Comparison of ENCODE assay signal across 2 cellular contexts in the genomic region with DNA sequence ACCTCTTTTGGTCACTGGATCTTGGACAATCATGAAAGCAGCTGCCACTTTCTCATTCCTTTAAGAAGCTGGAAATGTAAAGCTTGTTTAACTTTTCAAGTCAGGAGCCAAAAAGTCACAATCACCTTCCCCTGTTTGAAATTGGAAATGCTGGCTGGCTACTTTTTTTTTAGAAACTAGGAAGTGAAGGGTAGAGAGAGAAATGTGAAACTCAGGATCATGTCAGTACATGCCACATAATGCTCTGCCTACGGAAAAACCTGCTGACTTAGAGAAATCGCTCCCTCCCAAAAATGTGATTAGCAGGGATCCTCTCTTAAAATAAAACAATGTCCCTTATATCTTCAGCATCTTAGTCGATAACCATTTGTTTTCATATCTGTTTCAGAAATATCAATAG.
TF ChIP-seq lines count a peak whose summit lies in the region.

No MANE protein-coding gene starts in this region.

TF ChIP-seq in K562, 482 proteins besides CTCF, POLR2A, EP300 and RAD21 (continued from another document):
- TF ChIP-seq, protein P1, sequence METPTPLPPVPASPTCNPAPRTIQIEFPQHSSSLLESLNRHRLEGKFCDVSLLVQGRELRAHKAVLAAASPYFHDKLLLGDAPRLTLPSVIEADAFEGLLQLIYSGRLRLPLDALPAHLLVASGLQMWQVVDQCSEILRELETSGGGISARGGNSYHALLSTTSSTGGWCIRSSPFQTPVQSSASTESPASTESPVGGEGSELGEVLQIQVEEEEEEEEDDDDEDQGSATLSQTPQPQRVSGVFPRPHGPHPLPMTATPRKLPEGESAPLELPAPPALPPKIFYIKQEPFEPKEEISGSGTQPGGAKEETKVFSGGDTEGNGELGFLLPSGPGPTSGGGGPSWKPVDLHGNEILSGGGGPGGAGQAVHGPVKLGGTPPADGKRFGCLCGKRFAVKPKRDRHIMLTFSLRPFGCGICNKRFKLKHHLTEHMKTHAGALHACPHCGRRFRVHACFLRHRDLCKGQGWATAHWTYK (CRISPR knock-in tag; IDR thresholded peaks at IDR 0.05): no peak
- no peak for TF ChIP-seq MCM7 (IDR thresholded peaks at IDR 0.05)

TF ChIP-seq in neural cell, 6 proteins besides CTCF, POLR2A, EP300 and RAD21 (continued from another document):
- TF ChIP-seq, protein P2, sequence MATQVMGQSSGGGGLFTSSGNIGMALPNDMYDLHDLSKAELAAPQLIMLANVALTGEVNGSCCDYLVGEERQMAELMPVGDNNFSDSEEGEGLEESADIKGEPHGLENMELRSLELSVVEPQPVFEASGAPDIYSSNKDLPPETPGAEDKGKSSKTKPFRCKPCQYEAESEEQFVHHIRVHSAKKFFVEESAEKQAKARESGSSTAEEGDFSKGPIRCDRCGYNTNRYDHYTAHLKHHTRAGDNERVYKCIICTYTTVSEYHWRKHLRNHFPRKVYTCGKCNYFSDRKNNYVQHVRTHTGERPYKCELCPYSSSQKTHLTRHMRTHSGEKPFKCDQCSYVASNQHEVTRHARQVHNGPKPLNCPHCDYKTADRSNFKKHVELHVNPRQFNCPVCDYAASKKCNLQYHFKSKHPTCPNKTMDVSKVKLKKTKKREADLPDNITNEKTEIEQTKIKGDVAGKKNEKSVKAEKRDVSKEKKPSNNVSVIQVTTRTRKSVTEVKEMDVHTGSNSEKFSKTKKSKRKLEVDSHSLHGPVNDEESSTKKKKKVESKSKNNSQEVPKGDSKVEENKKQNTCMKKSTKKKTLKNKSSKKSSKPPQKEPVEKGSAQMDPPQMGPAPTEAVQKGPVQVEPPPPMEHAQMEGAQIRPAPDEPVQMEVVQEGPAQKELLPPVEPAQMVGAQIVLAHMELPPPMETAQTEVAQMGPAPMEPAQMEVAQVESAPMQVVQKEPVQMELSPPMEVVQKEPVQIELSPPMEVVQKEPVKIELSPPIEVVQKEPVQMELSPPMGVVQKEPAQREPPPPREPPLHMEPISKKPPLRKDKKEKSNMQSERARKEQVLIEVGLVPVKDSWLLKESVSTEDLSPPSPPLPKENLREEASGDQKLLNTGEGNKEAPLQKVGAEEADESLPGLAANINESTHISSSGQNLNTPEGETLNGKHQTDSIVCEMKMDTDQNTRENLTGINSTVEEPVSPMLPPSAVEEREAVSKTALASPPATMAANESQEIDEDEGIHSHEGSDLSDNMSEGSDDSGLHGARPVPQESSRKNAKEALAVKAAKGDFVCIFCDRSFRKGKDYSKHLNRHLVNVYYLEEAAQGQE (IDR thresholded peaks at IDR 0.05; ENCODE audit: borderline replicate concordance): no peak
TF ChIP-seq in neural cell: peak in this region for 0.
